1 cellular context compared by ENCODE assay signal in genomic region chr2:61145990-61146389, GRCh38.
TF ChIP-seq lines count a peak whose summit lies in the region.

No MANE protein-coding gene starts in this region.

TF ChIP-seq in K562, 482 proteins besides CTCF, POLR2A, EP300 and RAD21 (continued from another document):
- TF ChIP-seq CEBPZ (IDR thresholded peaks at IDR 0.05; ENCODE audit: borderline replicate concordance, low read depth, low read length) (no peak), ZNF146 (CRISPR knock-in tag; IDR thresholded peaks at IDR 0.05; ENCODE audit: unreplicated experiment) (peak; percentile 68)
- TF ChIP-seq, protein P1, sequence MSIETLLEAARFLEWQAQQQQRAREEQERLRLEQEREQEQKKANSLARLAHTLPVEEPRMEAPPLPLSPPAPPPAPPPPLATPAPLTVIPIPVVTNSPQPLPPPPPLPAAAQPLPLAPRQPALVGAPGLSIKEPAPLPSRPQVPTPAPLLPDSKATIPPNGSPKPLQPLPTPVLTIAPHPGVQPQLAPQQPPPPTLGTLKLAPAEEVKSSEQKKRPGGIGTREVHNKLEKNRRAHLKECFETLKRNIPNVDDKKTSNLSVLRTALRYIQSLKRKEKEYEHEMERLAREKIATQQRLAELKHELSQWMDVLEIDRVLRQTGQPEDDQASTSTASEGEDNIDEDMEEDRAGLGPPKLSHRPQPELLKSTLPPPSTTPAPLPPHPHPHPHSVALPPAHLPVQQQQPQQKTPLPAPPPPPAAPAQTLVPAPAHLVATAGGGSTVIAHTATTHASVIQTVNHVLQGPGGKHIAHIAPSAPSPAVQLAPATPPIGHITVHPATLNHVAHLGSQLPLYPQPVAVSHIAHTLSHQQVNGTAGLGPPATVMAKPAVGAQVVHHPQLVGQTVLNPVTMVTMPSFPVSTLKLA (conservative IDR thresholded peaks at IDR 0.05) = no peak
